In genomic region chr6:148388477-148388876, GRCh38 we compare ENCODE assay signal across 2 cellular contexts.
TF ChIP-seq lines count a peak whose summit lies in the region.

No MANE protein-coding gene starts in this region.

TF ChIP-seq in GM23338, 12 proteins besides CTCF, POLR2A, EP300 and RAD21:
- TF ChIP-seq ZNF462 (CRISPR knock-in tag; IDR thresholded peaks at IDR 0.05) (no peak), REST (IDR thresholded peaks at IDR 0.05; ENCODE audit: unreplicated experiment) (no peak), EZH2 (IDR thresholded peaks at IDR 0.05; ENCODE audit: low read depth, unreplicated experiment) (no peak), JUNB (IDR thresholded peaks at IDR 0.05; ENCODE audit: unreplicated experiment) (no peak), POLR2AphosphoS5 (IDR thresholded peaks at IDR 0.05; ENCODE audit: low read depth) (no peak)

TF ChIP-seq in WTC11, 78 proteins besides CTCF, POLR2A, EP300 and RAD21 (continued from another document):
- TF ChIP-seq AR (CRISPR knock-in tag; IDR thresholded peaks at IDR 0.05) (no peak), RELA (CRISPR knock-in tag; IDR thresholded peaks at IDR 0.05; ENCODE audit: borderline replicate concordance) (no peak), GTF2I (CRISPR knock-in tag; conservative IDR thresholded peaks at IDR 0.05) (no peak), NFYB (CRISPR knock-in tag; conservative IDR thresholded peaks at IDR 0.05; ENCODE audit: low read depth) (no peak), AFF4 (CRISPR knock-in tag; IDR thresholded peaks at IDR 0.05; ENCODE audit: borderline replicate concordance) (no peak), FOXP1 (CRISPR knock-in tag; IDR thresholded peaks at IDR 0.05; ENCODE audit: borderline replicate concordance) (no peak), E2F1 (CRISPR knock-in tag; IDR thresholded peaks at IDR 0.05) (no peak), IRF2 (CRISPR knock-in tag; IDR thresholded peaks at IDR 0.05; ENCODE audit: borderline replicate concordance, low read depth) (no peak)
